Comparison of ENCODE assay signal across 24 cellular contexts in genomic region chr14:92905667-92906066, GRCh38. TPM values are rescaled to one million over a fixed set of nuclear protein-coding genes. Genes with fewer than 3 reads are reported as not detected.
"Had no signal": no experiment of that assay in that cellular context is flagged by ENCODE, and none has a peak within 500 bp of the region (broad histone marks: within the 10 kb centered on the region; RNA-seq: fewer than 3 reads in every experiment).

No MANE protein-coding gene starts in this region.

- H3K4me1 Mint-ChIP-seq: IgD-negative memory B cell had no signal

- H3K27ac Mint-ChIP-seq: IgD-negative memory B cell had no signal

- DNase-seq: KBM-7, MG63, NCI-H1092, NCI-H1105 treated with DMSO at 0.1 percent for 48 hours, NCI-H1417 treated with DMSO at 0.1 percent for 48 hours, NCI-H187, NCI-H2029, NCI-H2081 treated with DMSO at 0.1 percent for 48 hours, NCI-H2171, NCI-H226, NCI-H446, NCI-H510A, NCI-H524 treated with DMSO at 0.1 percent for 48 hours, NCI-H69, NCI-H774, OCI-M1, Right ventricle myocardium superior, RPMI8226, SIG-M5, SW 1271 had no signal

- H3K4me3 Mint-ChIP-seq: IgD-negative memory B cell had no signal

RNA-seq across cellular contexts. Expression of gene CHGA, which starts 17.3 kb away (rescaled TPM):
- total RNA-seq: HT1080, LHCN-M2, Right ventricle myocardium superior, SJSA1 had no signal
